ENCODE assay signal across 27 cellular contexts in genomic region chr11:118286545-118286944, GRCh38. TPM values are rescaled to one million over a fixed set of nuclear protein-coding genes. Genes with fewer than 3 reads are reported as not detected.
"Had no signal": no experiment of that assay in that cellular context is flagged by ENCODE, and none has a peak within 500 bp of the region (broad histone marks: within the 10 kb centered on the region; RNA-seq: fewer than 3 reads in every experiment).

No MANE protein-coding gene starts in this region.

- ATAC-seq: gastrocnemius medialis; naive thymus-derived CD8-positive, alpha-beta T cell; stimulated activated naive B cell treated with anti-CD40 and anti-IgM and Interleukin-4, amounts not matched to agents 10 μg/mL and 1 μg/mL and 100 μg/mL, for 72 hours had no signal

- H3K9me3 ChIP-seq: gastrocnemius medialis, mucosa of descending colon, neutrophil, sigmoid colon, thoracic aorta had no signal

- H3K4me3 Mint-ChIP-seq: endodermal cell; immature natural killer cell; naive thymus-derived CD8-positive, alpha-beta T cell; stimulated activated naive B cell treated with anti-CD40 and anti-IgM and Interleukin-4, amounts not matched to agents 10 μg/mL and 1 μg/mL and 100 μg/mL, for 72 hours; stimulated activated naive CD8-positive, alpha-beta T cell treated with anti-CD3 and anti-CD28 coated beads, Interleukin-15, amount 100 ng/mL, for 72 hours had no signal

- H3K27ac Mint-ChIP-seq: endodermal cell; immature natural killer cell; stimulated activated naive B cell treated with anti-CD40 and anti-IgM and Interleukin-4, amounts not matched to agents 10 μg/mL and 1 μg/mL and 100 μg/mL, for 72 hours had no signal

- H3K4me1 ChIP-seq: gastrocnemius medialis, sigmoid colon had no signal

- H3K27me3 ChIP-seq: gastrocnemius medialis, neutrophil, sigmoid colon had no signal

- H3K4me3 ChIP-seq: coronary artery, gastrocnemius medialis, mucosa of descending colon, sigmoid colon, skin epidermis, thoracic aorta had no signal

- H3K36me3 ChIP-seq: gastrocnemius medialis, neutrophil, sigmoid colon, thoracic aorta had no signal

- H3K27me3 Mint-ChIP-seq: naive thymus-derived CD8-positive, alpha-beta T cell; stimulated activated naive CD8-positive, alpha-beta T cell treated with anti-CD3 and anti-CD28 coated beads, Interleukin-15, amount 100 ng/mL, for 72 hours had no signal

- H3K4me1 Mint-ChIP-seq: endodermal cell had no signal

- H3K9me3 Mint-ChIP-seq: immature natural killer cell; naive thymus-derived CD8-positive, alpha-beta T cell had no signal

- DNase-seq: effector CD4-positive, alpha-beta T cell; endodermal cell; gastrocnemius medialis; glutamatergic neuron; immature natural killer cell; kidney; left colon; mucosa of descending colon; naive thymus-derived CD8-positive, alpha-beta T cell; sigmoid colon; stimulated activated CD4-positive, alpha-beta T cell treated with anti-CD3 and anti-CD28 coated beads, Interleukin-2, amount 100 ng/mL, for 24 hours; stimulated activated CD4-positive, alpha-beta T cell treated with anti-CD3 and anti-CD28 coated beads, Interleukin-4, amount 100 ng/mL, for 4 hours; stimulated activated naive B cell treated with anti-CD40 and anti-IgM and Interleukin-4, amounts not matched to agents 10 μg/mL and 1 μg/mL and 100 μg/mL, for 72 hours; stimulated activated naive CD8-positive, alpha-beta T cell treated with anti-CD3 and anti-CD28 coated beads, Interleukin-15, amount 100 ng/mL, for 72 hours; trophoblast cell had no signal

- H3K27ac ChIP-seq: coronary artery, gastrocnemius medialis, neutrophil, sigmoid colon, skin epidermis, thoracic aorta had no signal

RNA-seq across cellular contexts. Expression of gene CD3E, which starts 18.0 kb away (rescaled TPM):
- total RNA-seq: cerebellum, dermis microvascular lymphatic vessel endothelial cell, endothelial cell of umbilical vein, fibroblast of lung, lung microvascular endothelial cell, osteoblast, pulmonary artery endothelial cell had no signal
- polyA plus RNA-seq: endothelial cell of umbilical vein, fibroblast of lung, neural cell had no signal

RNA-seq across cellular contexts. Expression of gene MPZL2, which starts 22.4 kb away (rescaled TPM):
- total RNA-seq: fibroblast of lung, osteoblast had no signal
- polyA plus RNA-seq: fibroblast of lung, neural cell had no signal

RNA-seq across cellular contexts. Expression of gene CD3D, which starts 56.0 kb away (rescaled TPM):
- total RNA-seq: dermis microvascular lymphatic vessel endothelial cell, endothelial cell of umbilical vein, fibroblast of lung, lung microvascular endothelial cell, osteoblast, pulmonary artery endothelial cell had no signal
- polyA plus RNA-seq: endothelial cell of umbilical vein, fibroblast of lung, neural cell had no signal

RNA-seq across cellular contexts. Expression of gene CD3G, which starts 57.6 kb away (rescaled TPM):
- total RNA-seq: cerebellum, dermis microvascular lymphatic vessel endothelial cell, endodermal cell, endothelial cell of umbilical vein, fibroblast of lung, lung microvascular endothelial cell, osteoblast, pulmonary artery endothelial cell had no signal
- polyA plus RNA-seq: endothelial cell of umbilical vein, fibroblast of lung, neural cell had no signal
